Comparison of ENCODE assay signal across 12 cellular contexts in genomic region chrX:70219938-70220764, GRCh38. TPM values are rescaled to one million over a fixed set of nuclear protein-coding genes. Genes with fewer than 3 reads are reported as not detected.
DNase-seq lines count a peak whose midpoint lies in the region; ATAC-seq and TF ChIP-seq lines count a peak whose summit lies in the region.
"Had no signal": no experiment of that assay in that cellular context is flagged by ENCODE, and none has a peak within 500 bp of the region (broad histone marks: within the 10 kb centered on the region; RNA-seq: fewer than 3 reads in every experiment).

No MANE protein-coding gene starts in this region.

- no peaks in the 10 kb centered on the region for H3K27me3 ChIP-seq in gastroesophageal sphincter
- H3K27me3 ChIP-seq in GM23338 (ENCODE audit: insufficient read depth), result no peaks in the 10 kb centered on the region

- H3K9me2 ChIP-seq in GM23338 (ENCODE audit: insufficient read depth), result no peaks in the 10 kb centered on the region

- POLR2A ChIA-PET in RWPE1 (lab: Yijun Ruan, JAX; ENCODE audit: low non-redundant PET), result no interaction called here

- H3F3A ChIP-seq in GM23338 (replicated peaks; ENCODE audit: low read depth), result no peaks in the 10 kb centered on the region

- H3K4me1 Mint-ChIP-seq in GM23338, result no peaks in the 10 kb centered on the region
- H3K4me1 Mint-ChIP-seq: activated CD4-positive, alpha-beta T cell treated with anti-CD3 and anti-CD28 coated beads, Interleukin-2, amount 10 ng/mL, durations not matched to agents 7 days and 5 days; naive B cell had no signal

- H3K27ac ChIP-seq in RWPE1, result 0 out of 2 replicates have a peak overlapping the region, but pooled peaks have one; percentile 15
- peak overlapping the region in 1 of 4 donors; percentile 16 for H3K27ac ChIP-seq in gastroesophageal sphincter
- no peak overlapping the region for H3K27ac ChIP-seq in GM23338 (ENCODE audit: low read depth)

- H3K9me3 Mint-ChIP-seq in GM23338, result peaks cover 13% of the 10 kb centered on the region
- H3K9me3 Mint-ChIP-seq: activated CD4-positive, alpha-beta T cell treated with anti-CD3 and anti-CD28 coated beads, Interleukin-2, amount 10 ng/mL, durations not matched to agents 7 days and 5 days; naive B cell had no signal

- no peaks in the 10 kb centered on the region for H3K79me2 ChIP-seq in GM23338 (replicated peaks; ENCODE audit: insufficient read depth)

- no peak overlapping the region for H2AFZ ChIP-seq in GM23338

- peaks cover 6% of the 10 kb centered on the region; the same call in 1 of the 3 replicates for H3K36me3 Mint-ChIP-seq in GM23338 (ENCODE audit: low read depth)
- H3K36me3 Mint-ChIP-seq: naive B cell had no signal

- no peaks in the 10 kb centered on the region for H4K20me1 ChIP-seq in GM23338 (replicated peaks; ENCODE audit: insufficient read depth)

- no peak for TF ChIP-seq CTCF in RWPE1 (conservative IDR thresholded peaks at IDR 0.05; ENCODE audit: low read depth)
- TF ChIP-seq CTCF in gastroesophageal sphincter (IDR thresholded peaks at IDR 0.05), result no peak
- TF ChIP-seq CTCF in GM23338 (conservative IDR thresholded peaks at IDR 0.05; ENCODE audit: low read depth in 2 of 2), result no peak

- no peaks in the 10 kb centered on the region for H3K9me3 ChIP-seq in gastroesophageal sphincter

- H3K27me3 Mint-ChIP-seq in GM23338 (ENCODE audit: insufficient read depth, low read depth, poor library complexity), result peaks cover 3% of the 10 kb centered on the region
- H3K27me3 Mint-ChIP-seq: activated CD4-positive, alpha-beta T cell treated with anti-CD3 and anti-CD28 coated beads, Interleukin-2, amount 10 ng/mL, durations not matched to agents 7 days and 5 days had no signal

- WGBS in gastroesophageal sphincter (ENCODE audit: low coverage in 1 of 2), 2 donors, result 43 to 65% methylated on average over 2 of the region's 5 CpGs

- DNase-seq in AG08395 (ENCODE audit: low spot score) (peak; percentile 14), M059J (ENCODE audit: low read depth) (peak; percentile 9), RWPE1 (ENCODE audit: low spot score) (peak; percentile 36), GM23338 (ENCODE audit: low spot score) (no peak), NCI-H2107 treated with DMSO at 0.1 percent for 48 hours (lab: John Stamatoyannopoulos, UW; ENCODE audit: unreplicated experiment) (no peak)
- no peak for DNase-seq in activated CD8-positive, alpha-beta memory T cell treated with anti-CD3 and anti-CD28 coated beads for 24 hours
- DNase-seq: activated CD4-positive, alpha-beta T cell treated with anti-CD3 and anti-CD28 coated beads, Interleukin-2, amount 10 ng/mL, durations not matched to agents 7 days and 5 days; anterior cingulate cortex; naive B cell had no signal

- no peak overlapping the region for H3K4me3 Mint-ChIP-seq in GM23338
- H3K4me3 Mint-ChIP-seq: activated CD4-positive, alpha-beta T cell treated with anti-CD3 and anti-CD28 coated beads, Interleukin-2, amount 10 ng/mL, durations not matched to agents 7 days and 5 days; naive B cell had no signal

- CTCF ChIA-PET in RWPE1 (lab: Yijun Ruan, JAX), result no interaction called here

- no peak for TF ChIP-seq EP300 in gastroesophageal sphincter (IDR thresholded peaks at IDR 0.05)

- H3K4me1 ChIP-seq in gastroesophageal sphincter (no peaks in the 10 kb centered on the region), GM23338 (ENCODE audit: insufficient read depth) (no peaks in the 10 kb centered on the region)

- no peaks in the 10 kb centered on the region for H3K36me3 ChIP-seq in gastroesophageal sphincter
- no peaks in the 10 kb centered on the region for H3K36me3 ChIP-seq in GM23338 (ENCODE audit: insufficient read depth)

- no peak overlapping the region for H3K4me2 ChIP-seq in GM23338

- ATAC-seq in gastroesophageal sphincter (peak; percentile 25), GM23338 (no peak), GM19328 (IDR thresholded peaks at IDR 0.05; ENCODE audit: unreplicated experiment) (no peak)

- no peak overlapping the region for H3K27ac Mint-ChIP-seq in GM23338
- H3K27ac Mint-ChIP-seq: activated CD4-positive, alpha-beta T cell treated with anti-CD3 and anti-CD28 coated beads, Interleukin-2, amount 10 ng/mL, durations not matched to agents 7 days and 5 days; naive B cell had no signal

- TF ChIP-seq POLR2A in gastroesophageal sphincter (IDR thresholded peaks at IDR 0.05), result no peak

- no peak overlapping the region for H3K4me3 ChIP-seq in gastroesophageal sphincter
- H3K4me3 ChIP-seq in GM23338, result no peak overlapping the region

TF ChIP-seq in GM23338, 12 proteins besides CTCF, POLR2A, EP300 and RAD21 (continues in another document):
- no peak for TF ChIP-seq JUNB (IDR thresholded peaks at IDR 0.05; ENCODE audit: unreplicated experiment)
- TF ChIP-seq POLR2AphosphoS5 (IDR thresholded peaks at IDR 0.05; ENCODE audit: low read depth), result no peak
- no peak for TF ChIP-seq ZNF331 (CRISPR knock-in tag; IDR thresholded peaks at IDR 0.05; ENCODE audit: low read depth)
- TF ChIP-seq CREB1 (CRISPR knock-in tag; IDR thresholded peaks at IDR 0.05; ENCODE audit: low read depth), result no peak
- TF ChIP-seq ZNF462 (CRISPR knock-in tag; IDR thresholded peaks at IDR 0.05), result no peak
- no peak for TF ChIP-seq STAT1 (IDR thresholded peaks at IDR 0.05; ENCODE audit: unreplicated experiment)

RNA-seq across cellular contexts. Expression of gene AWAT1, which starts 14.3 kb away (rescaled TPM):
- total RNA-seq in M059J (2014; rRNA removed; shearing (Covaris generic)), result not detected in 2 replicates
- total RNA-seq in gastroesophageal sphincter, result not detected
- not detected in 2 replicates for total RNA-seq in GM23338 (2014; rRNA removed; shearing (Covaris generic))
- not detected in 2 replicates for polyA plus RNA-seq in GM23338 (2016; fragmentation: Nextera tagmentation; extraction: Ambion mirVana)
- total RNA-seq: activated CD4-positive, alpha-beta T cell treated with anti-CD3 and anti-CD28 coated beads, Interleukin-2, amount 10 ng/mL, durations not matched to agents 7 days and 5 days had no signal
- polyA plus RNA-seq: BJ had no signal

RNA-seq across cellular contexts. Expression of gene P2RY4, which starts 39.9 kb away (rescaled TPM):
- 0.15 TPM in 1 of 2 replicates, not detected in the other for total RNA-seq in M059J (2014; rRNA removed; shearing (Covaris generic))
- total RNA-seq in gastroesophageal sphincter, result under 1 TPM in 3 of 4 donors, not detected in 1; 0.27 to 0.93 (median 0.50) TPM
- total RNA-seq in GM23338 (2014; rRNA removed; shearing (Covaris generic)), result 0.73 TPM in 1 of 2 replicates, not detected in the other
- polyA plus RNA-seq in GM23338 (2016; fragmentation: Nextera tagmentation; extraction: Ambion mirVana), result not detected in 2 replicates

RNA-seq across cellular contexts. Expression of gene DGAT2L6, which starts 42.9 kb away (rescaled TPM):
- not detected in 2 replicates for total RNA-seq in M059J (2014; rRNA removed; shearing (Covaris generic))
- not detected for total RNA-seq in gastroesophageal sphincter
- not detected in 2 replicates for total RNA-seq in GM23338 (2014; rRNA removed; shearing (Covaris generic))
- not detected in 2 replicates for polyA plus RNA-seq in GM23338 (2016; fragmentation: Nextera tagmentation; extraction: Ambion mirVana)
- total RNA-seq: activated CD4-positive, alpha-beta T cell treated with anti-CD3 and anti-CD28 coated beads, Interleukin-2, amount 10 ng/mL, durations not matched to agents 7 days and 5 days had no signal
- polyA plus RNA-seq: BJ had no signal

RNA-seq across cellular contexts. Expression of gene ARR3, which starts 48.0 kb away (rescaled TPM):
- total RNA-seq in M059J (2014; rRNA removed; shearing (Covaris generic)), result not detected in 2 replicates
- total RNA-seq in gastroesophageal sphincter, result not detected
- total RNA-seq in GM23338 (2014; rRNA removed; shearing (Covaris generic)), result not detected in 2 replicates
- polyA plus RNA-seq in GM23338 (2016; fragmentation: Nextera tagmentation; extraction: Ambion mirVana), result not detected in 2 replicates
- total RNA-seq: activated CD4-positive, alpha-beta T cell treated with anti-CD3 and anti-CD28 coated beads, Interleukin-2, amount 10 ng/mL, durations not matched to agents 7 days and 5 days had no signal
- polyA plus RNA-seq: BJ had no signal

Comparison
In these comparisons a context has a peak if more than half of its experiments do, and no peak if none do; other contexts are left out.
1. DNase-seq: peak in AG08395 (single experiment), M059J (single experiment) and RWPE1 (single experiment); none in GM23338 (single experiment), NCI-H2107 treated with DMSO at 0.1 percent for 48 hours (single experiment) and activated CD8-positive, alpha-beta memory T cell treated with anti-CD3 and anti-CD28 coated beads for 24 hours (single experiment).